Comparison of ENCODE assay signal across 1 cellular context in genomic region chr16:87498324-87499188, GRCh38.
TF ChIP-seq lines count a peak whose summit lies in the region.

No MANE protein-coding gene starts in this region.

TF ChIP-seq in HepG2, 621 proteins besides CTCF, POLR2A, EP300 and RAD21 (continued from another document and continues in another):
- TF ChIP-seq BCL3 (CRISPR knock-in tag; IDR thresholded peaks at IDR 0.05) (no peak), ZBTB49 (CRISPR knock-in tag; IDR thresholded peaks at IDR 0.05; ENCODE audit: borderline replicate concordance) (no peak), NRL (CRISPR knock-in tag; IDR thresholded peaks at IDR 0.05; ENCODE audit: borderline replicate concordance) (no peak), ZNF782 (CRISPR knock-in tag; IDR thresholded peaks at IDR 0.05; ENCODE audit: borderline replicate concordance) (no peak), ZNF629 (CRISPR knock-in tag; conservative IDR thresholded peaks at IDR 0.05) (no peak), BHLHE40 (IDR thresholded peaks at IDR 0.05; ENCODE audit: low read length) (no peak), CBX2 (IDR thresholded peaks at IDR 0.05; ENCODE audit: low read depth, low read length) (no peak), CBX2 (CRISPR knock-in tag; IDR thresholded peaks at IDR 0.05; ENCODE audit: low read depth) (no peak), ZNF33A (CRISPR knock-in tag; IDR thresholded peaks at IDR 0.05; ENCODE audit: borderline replicate concordance) (no peak), SP1 (IDR thresholded peaks at IDR 0.05) (no peak), SP1 (CRISPR knock-in tag; IDR thresholded peaks at IDR 0.05) (no peak), NCOA2 (CRISPR knock-in tag; IDR thresholded peaks at IDR 0.05) (peak; percentile 14; the same call in 1 of the 2 replicates), SRY (CRISPR knock-in tag; IDR thresholded peaks at IDR 0.05) (no peak), MIER3 (CRISPR knock-in tag; IDR thresholded peaks at IDR 0.05; ENCODE audit: borderline replicate concordance) (peak; percentile 24; the same call in 1 of the 2 replicates), PREB (CRISPR knock-in tag; IDR thresholded peaks at IDR 0.05) (no peak), SNAI1 (CRISPR knock-in tag; IDR thresholded peaks at IDR 0.05; ENCODE audit: borderline replicate concordance) (no peak), ZNF567 (CRISPR knock-in tag; IDR thresholded peaks at IDR 0.05; ENCODE audit: borderline replicate concordance) (no peak), MIXL1 (CRISPR knock-in tag; IDR thresholded peaks at IDR 0.05) (peak; percentile 35; the same call in 1 of the 2 replicates), ZSCAN9 (CRISPR knock-in tag; IDR thresholded peaks at IDR 0.05; ENCODE audit: borderline replicate concordance) (peak; percentile 14; the same call in 1 of the 2 replicates), ZC3H13 (CRISPR knock-in tag; IDR thresholded peaks at IDR 0.05) (no peak), NR2C2 (CRISPR knock-in tag; IDR thresholded peaks at IDR 0.05; ENCODE audit: borderline replicate concordance) (peak; percentile 30; the same call in 1 of the 2 replicates), STAT6 (CRISPR knock-in tag; IDR thresholded peaks at IDR 0.05; ENCODE audit: borderline replicate concordance) (no peak), MXD4 (CRISPR knock-in tag; IDR thresholded peaks at IDR 0.05) (no peak), ISX (CRISPR knock-in tag; conservative IDR thresholded peaks at IDR 0.05) (no peak), ZMAT5 (CRISPR knock-in tag; IDR thresholded peaks at IDR 0.05; ENCODE audit: borderline replicate concordance, low read depth) (no peak), ZBTB37 (CRISPR knock-in tag; IDR thresholded peaks at IDR 0.05) (no peak), GMEB2 (CRISPR knock-in tag; IDR thresholded peaks at IDR 0.05; ENCODE audit: low read depth) (no peak), CBFB (CRISPR knock-in tag; IDR thresholded peaks at IDR 0.05) (no peak), SP5 (CRISPR knock-in tag; IDR thresholded peaks at IDR 0.05; ENCODE audit: borderline replicate concordance, low read depth) (no peak), HOXA3 (CRISPR knock-in tag; IDR thresholded peaks at IDR 0.05) (no peak), RBM22 (optimal IDR thresholded peaks at IDR 0.05; ENCODE audit: low read length) (no peak), DR1 (CRISPR knock-in tag; IDR thresholded peaks at IDR 0.05) (no peak), ZNF788 (CRISPR knock-in tag; IDR thresholded peaks at IDR 0.05; ENCODE audit: borderline replicate concordance) (no peak), NCOA5 (CRISPR knock-in tag; IDR thresholded peaks at IDR 0.05) (no peak), NFIC (IDR thresholded peaks at IDR 0.05; ENCODE audit: low read length) (0 out of 2 replicates have a peak, but pooled peaks have one; percentile 38), SMAD9 (CRISPR knock-in tag; IDR thresholded peaks at IDR 0.05) (no peak), ZFP91 (CRISPR knock-in tag; IDR thresholded peaks at IDR 0.05; ENCODE audit: borderline replicate concordance) (no peak), ZBTB20 (CRISPR knock-in tag; IDR thresholded peaks at IDR 0.05; ENCODE audit: borderline replicate concordance, low read depth) (no peak; the same call in 1 of the 2 replicates), ZNF639 (CRISPR knock-in tag; conservative IDR thresholded peaks at IDR 0.05) (no peak), TCF12 (IDR thresholded peaks at IDR 0.05) (no peak), TCF12 (CRISPR knock-in tag; IDR thresholded peaks at IDR 0.05) (no peak), ZNF747 (CRISPR knock-in tag; IDR thresholded peaks at IDR 0.05; ENCODE audit: borderline replicate concordance) (no peak)
